Comparison of ENCODE assay signal across 11 cellular contexts in genomic region chr13:43933378-43933777, GRCh38. TPM values are rescaled to one million over a fixed set of nuclear protein-coding genes. Genes with fewer than 3 reads are reported as not detected.
DNase-seq lines count a peak whose midpoint lies in the region; ATAC-seq and TF ChIP-seq lines count a peak whose summit lies in the region.
"Had no signal": no experiment of that assay in that cellular context is flagged by ENCODE, and none has a peak within 500 bp of the region (broad histone marks: within the 10 kb centered on the region; RNA-seq: fewer than 3 reads in every experiment).

No MANE protein-coding gene starts in this region.

- H3K9me3 ChIP-seq in right atrium auricular region (peaks cover 0 to 9% of the 10 kb centered on the region in 2 donors), upper lobe of left lung (no peaks in the 10 kb centered on the region)
- H3K9me3 ChIP-seq: body of pancreas had no signal

- no peak for TF ChIP-seq CTCF in right atrium auricular region (IDR thresholded peaks at IDR 0.05)
- TF ChIP-seq CTCF in upper lobe of left lung (IDR thresholded peaks at IDR 0.05), result no peak

- H3K27ac ChIP-seq in right atrium auricular region (no peak overlapping the region), upper lobe of left lung (no peak overlapping the region)
- H3K27ac ChIP-seq: body of pancreas had no signal

- H3K36me3 ChIP-seq in right atrium auricular region (no peaks in the 10 kb centered on the region), upper lobe of left lung (no peaks in the 10 kb centered on the region)

- no peak for TF ChIP-seq POLR2A in upper lobe of left lung (IDR thresholded peaks at IDR 0.05)

- peak; percentile 3 for DNase-seq in germinal center (ENCODE audit: low spot score)
- DNase-seq in cerebellar nuclear complex (lab: John Stamatoyannopoulos, UW), result no peak
- no peak for DNase-seq in right atrium auricular region (ENCODE audit: low spot score)
- DNase-seq in upper lobe of left lung, result no peak
- no peak for DNase-seq in NCI-H1105 (lab: John Stamatoyannopoulos, UW)
- DNase-seq: body of pancreas, GOT3, NCI-H526 treated with DMSO at 0.1 percent for 48 hours had no signal

- WGBS in upper lobe of left lung, 2 donors, result 67 to 77% methylated on average over 2 of the region's 2 CpGs

- H3K27me3 ChIP-seq in right atrium auricular region, result no peaks in the 10 kb centered on the region
- no peaks in the 10 kb centered on the region for H3K27me3 ChIP-seq in upper lobe of left lung
- H3K27me3 ChIP-seq: body of pancreas had no signal

- no peak for TF ChIP-seq EP300 in upper lobe of left lung (IDR thresholded peaks at IDR 0.05)

- ATAC-seq in GM18873 (IDR thresholded peaks at IDR 0.05; ENCODE audit: low FRiP score, unreplicated experiment) (peak; percentile 100), GM21576 (IDR thresholded peaks at IDR 0.05; ENCODE audit: unreplicated experiment) (peak; percentile 100), HG03108 (IDR thresholded peaks at IDR 0.05; ENCODE audit: unreplicated experiment) (peak; percentile 99), upper lobe of left lung (ENCODE audit: low FRiP score in 2 of 2) (no peak)
- ATAC-seq: body of pancreas had no signal

- H3K4me3 ChIP-seq in right atrium auricular region (no peak overlapping the region), upper lobe of left lung (no peak overlapping the region)
- H3K4me3 ChIP-seq: body of pancreas had no signal

- H3K4me1 ChIP-seq in right atrium auricular region (peaks cover 0 to 21% of the 10 kb centered on the region in 2 donors), upper lobe of left lung (peaks cover 0 to 5% (median 0%) of the 10 kb centered on the region in 4 donors)

RNA-seq across cellular contexts. Expression of gene LACC1, which starts 53.7 kb away (rescaled TPM):
- total RNA-seq in right atrium auricular region (1 to 10 TPM; 4.7 to 6.0 TPM), upper lobe of left lung (10 to 100 TPM in 4 of 6 donors, 1 to 10 TPM in 2; 1.6 to 18.9 (median 13.8) TPM)

RNA-seq across cellular contexts. Expression of gene CCDC122, which starts 53.8 kb away (rescaled TPM):
- total RNA-seq in right atrium auricular region (1 to 10 TPM; 2.3 to 3.5 TPM), upper lobe of left lung (10 to 100 TPM in 1 of 6 donors, 1 to 10 TPM in 5; 3.5 to 52.4 (median 4.4) TPM)

Comparison
In these comparisons a context has a peak if more than half of its experiments do, and no peak if none do; other contexts are left out.
1. ATAC-seq: peak in GM18873 (single experiment), GM21576 (single experiment) and HG03108 (single experiment); none in upper lobe of left lung (0 of 2).